In the genomic region with DNA sequence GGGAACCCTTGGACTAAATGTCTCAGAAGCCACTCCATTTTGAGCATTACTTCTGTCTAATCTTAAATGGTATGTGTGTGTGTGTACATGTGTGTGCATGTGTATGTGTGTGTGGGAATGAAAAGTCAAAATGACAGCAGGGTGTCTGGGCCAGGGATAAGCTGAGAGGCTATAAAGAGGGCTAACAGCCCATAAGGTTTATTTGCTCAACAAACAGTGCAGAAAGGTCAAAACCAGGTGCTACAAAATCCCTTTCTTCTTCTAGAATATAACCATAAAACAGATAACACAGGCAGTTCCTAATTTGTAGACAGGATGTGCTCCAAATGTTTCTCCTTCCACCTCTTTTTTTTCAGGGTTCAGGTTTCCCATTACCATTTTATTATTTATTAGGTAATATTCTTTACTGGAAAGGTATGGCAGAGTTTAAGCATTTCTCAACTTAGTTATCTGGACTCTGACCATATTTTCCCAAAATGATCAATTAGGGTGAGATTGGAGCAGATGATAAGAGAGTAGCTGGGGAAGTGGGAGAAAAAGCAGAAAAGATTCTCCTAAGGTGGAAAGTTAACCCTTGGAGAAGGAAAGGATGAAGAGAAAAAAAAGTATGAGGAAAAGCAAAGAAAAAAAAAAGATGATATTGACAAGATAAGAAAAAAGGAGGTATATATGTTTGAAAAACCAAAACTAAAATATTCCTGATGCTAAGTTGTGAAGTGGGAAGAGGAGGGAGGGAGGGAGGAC, we compare ENCODE assay signal across 8 cellular contexts. TPM values are rescaled to one million over a fixed set of nuclear protein-coding genes. Genes with fewer than 3 reads are reported as not detected.
A peak's percentile ranks its signal among the peaks of the same experiment; 100 is the strongest.
DNase-seq lines count a peak whose midpoint lies in the region; ATAC-seq, FAIRE-seq and TF ChIP-seq lines count a peak whose summit lies in the region.
"Had no signal": no experiment of that assay in that cellular context is flagged by ENCODE, and none has a peak within 500 bp of the region (broad histone marks: within the 10 kb centered on the region; RNA-seq: fewer than 3 reads in every experiment).

No MANE protein-coding gene starts in this region.

- no peaks in the 10 kb centered on the region for H3K27me3 ChIP-seq in CD4-positive, CD25-positive, alpha-beta regulatory T cell (ENCODE audit: control insufficient read depth, insufficient read depth, low read length)
- H3K27me3 ChIP-seq in adipocyte (replicated peaks; ENCODE audit: control insufficient read depth, insufficient read depth, low read length) = no peaks in the 10 kb centered on the region
- no peaks in the 10 kb centered on the region for H3K27me3 ChIP-seq in naive thymus-derived CD4-positive, alpha-beta T cell (ENCODE audit: control insufficient read depth in 2 of 2, insufficient read depth in 2 of 2, low read length in 2 of 2)

- FAIRE-seq in GM12891 (lab: Jason Lieb, UNC) = peak; percentile 66

- intact Hi-C loops in naive thymus-derived CD4-positive, alpha-beta T cell (cut with micrococcal nuclease) = loop anchor here in 1 of 2 donors (2.0 kb wide), 1 partner anchor 27 kb away; no protein-coding TSS in a partner anchor
- intact Hi-C loops in sciatic nerve (cut with DNase I) = no loop called here

- no peak overlapping the region for H3K4me3 ChIP-seq in CD4-positive, CD25-positive, alpha-beta regulatory T cell (ENCODE audit: low read depth, low read length)
- no peak overlapping the region for H3K4me3 ChIP-seq in adipocyte (ENCODE audit: low read length)
- H3K4me3 ChIP-seq in naive thymus-derived CD4-positive, alpha-beta T cell (ENCODE audit: low read length) = no peak overlapping the region

- CTCF ChIA-PET in naive thymus-derived CD4-positive, alpha-beta T cell (lab: Charles Lee) = no interaction called here

- peaks cover 6 to 35% (median 32%) of the 10 kb centered on the region in 4 donors for H3K4me1 Mint-ChIP-seq in CD4-positive, CD25-positive, alpha-beta regulatory T cell
- peaks cover 22 to 53% (median 42%) of the 10 kb centered on the region in 7 donors for H3K4me1 Mint-ChIP-seq in naive thymus-derived CD4-positive, alpha-beta T cell

- H3K27me3 Mint-ChIP-seq in CD4-positive, CD25-positive, alpha-beta regulatory T cell = no peaks in the 10 kb centered on the region
- no peaks in the 10 kb centered on the region for H3K27me3 Mint-ChIP-seq in naive thymus-derived CD4-positive, alpha-beta T cell

- H3K36me3 Mint-ChIP-seq in CD4-positive, CD25-positive, alpha-beta regulatory T cell = peaks cover 58% of the 10 kb centered on the region
- peaks cover 22 to 47% (median 38%) of the 10 kb centered on the region in 5 donors for H3K36me3 Mint-ChIP-seq in naive thymus-derived CD4-positive, alpha-beta T cell

- H3K36me3 ChIP-seq in CD4-positive, CD25-positive, alpha-beta regulatory T cell (ENCODE audit: control insufficient read depth, insufficient read depth, low read length) = peaks cover 78% of the 10 kb centered on the region
- H3K36me3 ChIP-seq in adipocyte (ENCODE audit: control insufficient read depth, insufficient read depth, low read length, severe bottlenecking) = peaks cover 57% of the 10 kb centered on the region
- peaks cover 0 to 75% (median 5%) of the 10 kb centered on the region in 3 experiments for H3K36me3 ChIP-seq in naive thymus-derived CD4-positive, alpha-beta T cell (ENCODE audit: control insufficient read depth in 2 of 3, insufficient read depth in 3 of 3, low read length in 3 of 3)

- peak overlapping the region; percentile 24 for H3K9ac ChIP-seq in adipocyte (ENCODE audit: low read length)

- no peaks in the 10 kb centered on the region for H3K4me1 ChIP-seq in CD4-positive, CD25-positive, alpha-beta regulatory T cell (ENCODE audit: control insufficient read depth, insufficient read depth, low read length, poor library complexity, severe bottlenecking)
- peaks cover 36% of the 10 kb centered on the region for H3K4me1 ChIP-seq in adipocyte (ENCODE audit: control insufficient read depth, insufficient read depth, low read length)
- peaks cover 11 to 16% of the 10 kb centered on the region in 2 donors for H3K4me1 ChIP-seq in naive thymus-derived CD4-positive, alpha-beta T cell (ENCODE audit: control insufficient read depth in 2 of 2, insufficient read depth in 2 of 2, low read length in 2 of 2)

- no peak for TF ChIP-seq POLR2A in GM12891 (IDR thresholded peaks at IDR 0.05; ENCODE audit: low read depth, low read length)

- no peak for DNase-seq in CD4-positive, CD25-positive, alpha-beta regulatory T cell
- DNase-seq in GM12891 (ENCODE audit: insufficient read length, low spot score) = no peak
- DNase-seq in adipocyte (ENCODE audit: low read depth) = no peak
- DNase-seq in naive thymus-derived CD4-positive, alpha-beta T cell = no peak
- no peak for DNase-seq in sciatic nerve (ENCODE audit: low spot score)
- no peak for DNase-seq in caudate nucleus (lab: John Stamatoyannopoulos, UW)
- no peak for DNase-seq in activated gamma-delta T cell (lab: John Stamatoyannopoulos, UW)
- DNase-seq: WERI-Rb-1 had no signal

- no peak overlapping the region for H3K4me3 Mint-ChIP-seq in CD4-positive, CD25-positive, alpha-beta regulatory T cell
- H3K4me3 Mint-ChIP-seq in naive thymus-derived CD4-positive, alpha-beta T cell = no peak overlapping the region

- no peak for ATAC-seq in CD4-positive, CD25-positive, alpha-beta regulatory T cell (ENCODE audit: low read depth in 2 of 2)
- ATAC-seq in naive thymus-derived CD4-positive, alpha-beta T cell = no peak
- ATAC-seq in sciatic nerve = no peak

- H3K9me3 ChIP-seq in CD4-positive, CD25-positive, alpha-beta regulatory T cell (ENCODE audit: control insufficient read depth in 2 of 2, low read length in 2 of 2) = no peaks in the 10 kb centered on the region
- no peaks in the 10 kb centered on the region for H3K9me3 ChIP-seq in adipocyte (ENCODE audit: control insufficient read depth, low read length)
- H3K9me3 ChIP-seq in naive thymus-derived CD4-positive, alpha-beta T cell (ENCODE audit: control insufficient read depth in 2 of 3, low read length in 3 of 3) = no peaks in the 10 kb centered on the region

- H3K27ac Mint-ChIP-seq in CD4-positive, CD25-positive, alpha-beta regulatory T cell = peak overlapping the region; percentile 79 to 84 (median 80)
- peak overlapping the region in 7 of 9 donors; percentile 7 to 82 (median 34) for H3K27ac Mint-ChIP-seq in naive thymus-derived CD4-positive, alpha-beta T cell

- POLR2A ChIA-PET in naive thymus-derived CD4-positive, alpha-beta T cell (lab: Charles Lee) = interaction anchor here (0.7 kb wide), 1 partner anchor 11 kb away, joined by 3 read pairs; no protein-coding TSS in a partner anchor

- H3K9me3 Mint-ChIP-seq in CD4-positive, CD25-positive, alpha-beta regulatory T cell = peaks cover 0 to 2% (median 0%) of the 10 kb centered on the region in 7 donors
- no peaks in the 10 kb centered on the region for H3K9me3 Mint-ChIP-seq in naive thymus-derived CD4-positive, alpha-beta T cell

- H3K27ac ChIP-seq in CD4-positive, CD25-positive, alpha-beta regulatory T cell (ENCODE audit: insufficient read depth, low read length, poor library complexity, severe bottlenecking) = no peak overlapping the region
- no peak overlapping the region for H3K27ac ChIP-seq in naive thymus-derived CD4-positive, alpha-beta T cell (ENCODE audit: low read depth, low read length)
- no peak overlapping the region for H3K27ac ChIP-seq in caudate nucleus (ENCODE audit: low read depth, low read length)
- H3K27ac ChIP-seq: WERI-Rb-1 had no signal

TF ChIP-seq in GM12891, 5 proteins besides CTCF, POLR2A, EP300 and RAD21:
- TF ChIP-seq SPI1 (IDR thresholded peaks at IDR 0.05; ENCODE audit: low read depth, low read length) (no peak), TAF1 (IDR thresholded peaks at IDR 0.05; ENCODE audit: low read depth, low read length) (no peak), PAX5 (IDR thresholded peaks at IDR 0.05; ENCODE audit: insufficient read depth, low read length, severe bottlenecking) (no peak), POU2F2 (IDR thresholded peaks at IDR 0.05; ENCODE audit: low read depth, low read length) (no peak), POLR2AphosphoS5 (IDR thresholded peaks at IDR 0.05; ENCODE audit: low read depth, low read length) (no peak)

RNA-seq across cellular contexts. Expression of a gene that starts 35.5 kb away (rescaled TPM):
- 87.8 TPM for total RNA-seq in CD4-positive, CD25-positive, alpha-beta regulatory T cell
- polyA plus RNA-seq in CD4-positive, CD25-positive, alpha-beta regulatory T cell = 10 to 100 TPM; 18.8 to 21.7 (median 20.6) TPM
- polyA plus RNA-seq in GM12891 (2012; ENCODE audit: low read depth, missing spikeins) = 35.2 TPM
- total RNA-seq in naive thymus-derived CD4-positive, alpha-beta T cell = 10 to 100 TPM; 40.7 to 86.2 (median 45.6) TPM
- 10 to 100 TPM; 12.9 to 16.4 TPM for polyA plus RNA-seq in naive thymus-derived CD4-positive, alpha-beta T cell
- 85.3 TPM for total RNA-seq in sciatic nerve

RNA-seq across cellular contexts. Expression of a gene that starts 55.2 kb away (rescaled TPM):
- 22.7 TPM for total RNA-seq in CD4-positive, CD25-positive, alpha-beta regulatory T cell
- polyA plus RNA-seq in CD4-positive, CD25-positive, alpha-beta regulatory T cell = 10 to 100 TPM; 23.7 to 27.9 (median 24.9) TPM
- 11.9 TPM for polyA plus RNA-seq in GM12891 (2012; ENCODE audit: low read depth, missing spikeins)
- 10 to 100 TPM; 22.3 to 32.9 (median 25.6) TPM for total RNA-seq in naive thymus-derived CD4-positive, alpha-beta T cell
- polyA plus RNA-seq in naive thymus-derived CD4-positive, alpha-beta T cell = 10 to 100 TPM; 26.4 to 30.0 TPM
- 23.8 TPM for total RNA-seq in sciatic nerve
